Comparison of ENCODE assay signal across 8 cellular contexts in the genomic region with DNA sequence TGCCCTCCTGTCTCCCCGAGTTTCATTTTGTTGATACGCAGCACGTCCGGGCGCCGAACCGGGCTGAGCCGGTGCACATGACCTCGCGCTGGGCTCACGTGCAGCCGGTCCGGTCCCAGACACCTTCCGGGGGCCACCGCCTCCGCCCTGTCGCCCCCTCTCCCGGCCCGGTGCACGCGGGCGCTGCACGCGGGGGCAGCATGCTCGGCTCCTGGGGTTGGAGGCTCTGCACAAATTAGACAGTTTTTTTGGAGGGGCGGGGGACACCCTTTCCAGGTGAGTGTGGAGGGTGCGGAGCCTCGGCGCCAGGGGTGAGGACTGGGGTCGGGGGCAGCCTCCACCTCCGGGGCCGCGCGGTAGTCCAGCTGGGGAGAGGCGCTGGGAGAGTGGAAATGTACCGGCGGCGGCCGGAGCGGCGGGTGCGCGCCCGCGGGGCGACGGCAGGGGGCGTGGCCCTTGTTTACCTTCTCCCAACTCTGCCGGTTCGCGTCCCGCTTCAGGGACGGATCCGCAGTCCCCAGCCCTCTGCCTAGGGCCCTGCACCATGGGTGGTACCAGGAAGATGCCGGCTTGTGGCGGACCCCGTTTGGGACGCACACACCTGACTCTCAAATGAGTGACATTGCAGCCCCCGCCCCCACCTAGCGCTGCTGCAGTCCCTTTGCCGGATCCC. TPM values are rescaled to one million over a fixed set of nuclear protein-coding genes. Genes with fewer than 3 reads are reported as not detected.
DNase-seq lines count a peak whose midpoint lies in the region; ATAC-seq and TF ChIP-seq lines count a peak whose summit lies in the region.

No MANE protein-coding gene starts in this region.

- H3K4me1 Mint-ChIP-seq in endothelial cell (ENCODE audit: unreplicated experiment): peaks cover 4% of the 10 kb centered on the region

- TF ChIP-seq CTCF in endothelial cell (IDR thresholded peaks at IDR 0.05; ENCODE audit: unreplicated experiment): peak; percentile 75

- peak overlapping the region; percentile 76 for H3K4me3 Mint-ChIP-seq in endothelial cell (ENCODE audit: unreplicated experiment)

- peak; percentile 34 for ATAC-seq in HG02970 (IDR thresholded peaks at IDR 0.05; ENCODE audit: low FRiP score, unreplicated experiment)

- no peaks in the 10 kb centered on the region for H3K9me3 Mint-ChIP-seq in endothelial cell (ENCODE audit: unreplicated experiment)

- no peak overlapping the region for H3K27ac Mint-ChIP-seq in endothelial cell (ENCODE audit: unreplicated experiment)

- DNase-seq in SIG-M5 treated with dmso at 0.1 percent for 504 hours (lab: John Stamatoyannopoulos, UW; ENCODE audit: unreplicated experiment) (peak; percentile 82), SIG-M5 (lab: John Stamatoyannopoulos, UW) (no peak), NCI-H460 (ENCODE audit: extremely low read depth, low read depth) (peak; percentile 69), endothelial cell (ENCODE audit: low spot score) (peak; percentile 75), middle frontal gyrus (ENCODE audit: extremely low spot score, low spot score) (peak; percentile 28)
- DNase-seq in activated CD8-positive, alpha-beta memory T cell treated with anti-CD3 and anti-CD28 coated beads for 48 hours (ENCODE audit: low read depth in 2 of 3, low spot score in 2 of 3): peak in 2 of 3 experiments; percentile 63 to 74
- DNase-seq in stimulated activated CD8-positive, alpha-beta memory T cell treated with anti-CD3 and anti-CD28 coated beads, Interleukin-2, amount 100 ng/mL, for 48 hours (ENCODE audit: low read depth in 2 of 2): peak; percentile 71 to 75

- H3K36me3 Mint-ChIP-seq in endothelial cell (ENCODE audit: low read depth, unreplicated experiment): peaks cover 4% of the 10 kb centered on the region

- peaks cover 8% of the 10 kb centered on the region for H3K27me3 Mint-ChIP-seq in endothelial cell (ENCODE audit: unreplicated experiment)

RNA-seq across cellular contexts. Expression of gene JADE2, which starts 1.1 kb away (rescaled TPM):
- total RNA-seq in NCI-H460 (2014; rRNA removed; shearing (Covaris generic)): 7.9 and 8.9 TPM in 2 replicates
- 9.3 and 21.8 TPM in 2 replicates for polyA plus RNA-seq in NCI-H460 (2014; cell fraction: nucleus; rRNA removed)
- 3.0 TPM for total RNA-seq in endothelial cell (ENCODE audit: unreplicated experiment)
